In genomic region chr9:126721531-126722098, GRCh38 we compare ENCODE assay signal across 9 cellular contexts.
DNase-seq lines count a peak whose midpoint lies in the region; ATAC-seq and TF ChIP-seq lines count a peak whose summit lies in the region.
"Had no signal": no experiment of that assay in that cellular context is flagged by ENCODE, and none has a peak within 500 bp of the region (broad histone marks: within the 10 kb centered on the region; RNA-seq: fewer than 3 reads in every experiment).

No MANE protein-coding gene starts in this region.

- no peaks in the 10 kb centered on the region for H3K9me3 Mint-ChIP-seq in CD8-positive, alpha-beta memory T cell
- no peaks in the 10 kb centered on the region for H3K9me3 Mint-ChIP-seq in MCF 10A (ENCODE audit: unreplicated experiment)
- no peaks in the 10 kb centered on the region for H3K9me3 Mint-ChIP-seq in nephron progenitor cell

- POLR2A ChIA-PET in CD8-positive, alpha-beta memory T cell (lab: Charles Lee), result no interaction called here
- POLR2A ChIA-PET in MCF 10A (lab: Yijun Ruan, JAX), result interaction anchor here (1.2 kb wide), 1 partner anchor 31 kb away, joined by 3 read pairs; no protein-coding TSS in a partner anchor

- H3K36me3 ChIP-seq in CD8-positive, alpha-beta memory T cell (ENCODE audit: insufficient read depth, low read length), result no peaks in the 10 kb centered on the region
- no peaks in the 10 kb centered on the region for H3K36me3 ChIP-seq in Karpas-422 (ENCODE audit: insufficient read depth, low read length)

- H3K4me1 Mint-ChIP-seq in CD8-positive, alpha-beta memory T cell, result peaks cover 43 to 51% (median 47%) of the 10 kb centered on the region in 3 donors
- H3K4me1 Mint-ChIP-seq in MCF 10A (ENCODE audit: insufficient read depth, unreplicated experiment), result peaks cover 16% of the 10 kb centered on the region
- peaks cover 52% of the 10 kb centered on the region for H3K4me1 Mint-ChIP-seq in nephron progenitor cell

- peak overlapping the region; percentile 73 for H3K9ac ChIP-seq in Karpas-422 (ENCODE audit: low read length)

- H3K4me3 ChIP-seq in CD8-positive, alpha-beta memory T cell (ENCODE audit: low read length), result peak overlapping the region; percentile 83
- peak overlapping the region; percentile 67; the same call in 1 of the 2 replicates for H3K4me3 ChIP-seq in Karpas-422 (ENCODE audit: low read length)

- H4K20me1 ChIP-seq in Karpas-422 (ENCODE audit: insufficient read depth, low read depth, low read length), result no peaks in the 10 kb centered on the region

- peak overlapping the region; percentile 95 to 100 (median 99) for H3K27ac Mint-ChIP-seq in CD8-positive, alpha-beta memory T cell
- H3K27ac Mint-ChIP-seq in MCF 10A (ENCODE audit: low read depth, unreplicated experiment), result no peak overlapping the region
- no peak overlapping the region for H3K27ac Mint-ChIP-seq in nephron progenitor cell

- no peaks in the 10 kb centered on the region for H3K79me2 ChIP-seq in Karpas-422 (ENCODE audit: low read length)

- H3K4me2 ChIP-seq in Karpas-422 (ENCODE audit: low read depth, low read length, poor library complexity, severe bottlenecking), result peak overlapping the region; percentile 73

- no TSS peak for BruUV-seq in MCF 10A (replicated peaks; lab: Mats Ljungman, UMichigan)

- intact Hi-C loops in MCF 10A (cut with micrococcal nuclease), result no loop called here

- CTCF ChIA-PET in CD8-positive, alpha-beta memory T cell (lab: Charles Lee), result interaction anchor here (1.7 to 4.3 kb wide), 2 partner anchors 11 to 15 kb away, joined by 4 to 39 read pairs; no protein-coding TSS in a partner anchor
- CTCF ChIA-PET in MCF 10A (lab: Yijun Ruan, JAX), result interaction anchor here (4.0 kb wide), 1 partner anchor 16 kb away, joined by 41 read pairs; no protein-coding TSS in a partner anchor

- TF ChIP-seq CTCF in MCF 10A (IDR thresholded peaks at IDR 0.05; ENCODE audit: unreplicated experiment) (no peak), nephron progenitor cell (IDR thresholded peaks at IDR 0.05) (no peak)

- no peaks in the 10 kb centered on the region for H3K27me3 ChIP-seq in CD8-positive, alpha-beta memory T cell (ENCODE audit: insufficient read depth, low read length, poor library complexity, severe bottlenecking)
- no peaks in the 10 kb centered on the region for H3K27me3 ChIP-seq in Karpas-422 (ENCODE audit: low read length)

- H2AFZ ChIP-seq in Karpas-422 (ENCODE audit: low read length), result peak overlapping the region; percentile 97; the same call in 1 of the 2 replicates

- no peaks in the 10 kb centered on the region for H3K27me3 Mint-ChIP-seq in CD8-positive, alpha-beta memory T cell
- H3K27me3 Mint-ChIP-seq in MCF 10A (ENCODE audit: insufficient read depth, unreplicated experiment), result peaks cover 20% of the 10 kb centered on the region
- H3K27me3 Mint-ChIP-seq in nephron progenitor cell (ENCODE audit: low read depth, poor library complexity), result peaks cover 71% of the 10 kb centered on the region

- in situ Hi-C loops in G401 (cut with HindIII; ENCODE audit: low sequenced_read_pairs), result no loop called here

- peak overlapping the region; percentile 77 to 91 (median 86) for H3K4me3 Mint-ChIP-seq in CD8-positive, alpha-beta memory T cell
- H3K4me3 Mint-ChIP-seq in MCF 10A (ENCODE audit: unreplicated experiment), result peak overlapping the region; percentile 68
- H3K4me3 Mint-ChIP-seq in nephron progenitor cell, result peak overlapping the region; percentile 75

- H3K4me1 ChIP-seq in CD8-positive, alpha-beta memory T cell (ENCODE audit: insufficient read depth, low read length), result peaks cover 44% of the 10 kb centered on the region
- H3K4me1 ChIP-seq in Karpas-422 (ENCODE audit: low read length), result peaks cover 25% of the 10 kb centered on the region

- H3K9me3 ChIP-seq in CD8-positive, alpha-beta memory T cell (ENCODE audit: low read length), result no peaks in the 10 kb centered on the region
- H3K9me3 ChIP-seq in Karpas-422 (ENCODE audit: low read length), result no peaks in the 10 kb centered on the region

- no peaks in the 10 kb centered on the region for H3K9me2 ChIP-seq in Karpas-422 (replicated peaks; ENCODE audit: insufficient read depth, low read length)

- no peak for ATAC-seq in HG03196 (IDR thresholded peaks at IDR 0.05; ENCODE audit: unreplicated experiment)

- DNase-seq in CD8-positive, alpha-beta memory T cell, result peak in 1 of 5 donors; percentile 44
- DNase-seq in Karpas-422 (no peak), MCF 10A (ENCODE audit: unreplicated experiment) (no peak), nephron progenitor cell (no peak), NOMO-1 treated with dmso at 0.1 percent for 144 hours (lab: John Stamatoyannopoulos, UW; ENCODE audit: unreplicated experiment) (no peak), iPS-NIHi7 (ENCODE audit: extremely low spot score) (no peak), G401 (ENCODE audit: low spot score) (no peak)
- DNase-seq: GF-D8 had no signal

- peak overlapping the region; percentile 96 for H3K27ac ChIP-seq in CD8-positive, alpha-beta memory T cell (ENCODE audit: low read depth, low read length)
- H3K27ac ChIP-seq in Karpas-422 (ENCODE audit: low read length), result no peak overlapping the region

- H3K36me3 Mint-ChIP-seq in CD8-positive, alpha-beta memory T cell, result peaks cover 0 to 5% (median 0%) of the 10 kb centered on the region in 3 donors
- no peaks in the 10 kb centered on the region for H3K36me3 Mint-ChIP-seq in MCF 10A (ENCODE audit: insufficient read depth, unreplicated experiment)
- no peaks in the 10 kb centered on the region for H3K36me3 Mint-ChIP-seq in nephron progenitor cell (ENCODE audit: low read depth)

Comparison
In these comparisons a context has a peak if more than half of its experiments do, and no peak if none do; other contexts are left out.
1. H3K27ac Mint-ChIP-seq: peak in CD8-positive, alpha-beta memory T cell (8 of 8); none in MCF 10A (single experiment) and nephron progenitor cell (single experiment).
2. Peak in every context shown above with its lines, with median percentiles within 50 percentile points of each other: H3K4me3 Mint-ChIP-seq.